ENCODE assay signal across 8 cellular contexts in the genomic region with DNA sequence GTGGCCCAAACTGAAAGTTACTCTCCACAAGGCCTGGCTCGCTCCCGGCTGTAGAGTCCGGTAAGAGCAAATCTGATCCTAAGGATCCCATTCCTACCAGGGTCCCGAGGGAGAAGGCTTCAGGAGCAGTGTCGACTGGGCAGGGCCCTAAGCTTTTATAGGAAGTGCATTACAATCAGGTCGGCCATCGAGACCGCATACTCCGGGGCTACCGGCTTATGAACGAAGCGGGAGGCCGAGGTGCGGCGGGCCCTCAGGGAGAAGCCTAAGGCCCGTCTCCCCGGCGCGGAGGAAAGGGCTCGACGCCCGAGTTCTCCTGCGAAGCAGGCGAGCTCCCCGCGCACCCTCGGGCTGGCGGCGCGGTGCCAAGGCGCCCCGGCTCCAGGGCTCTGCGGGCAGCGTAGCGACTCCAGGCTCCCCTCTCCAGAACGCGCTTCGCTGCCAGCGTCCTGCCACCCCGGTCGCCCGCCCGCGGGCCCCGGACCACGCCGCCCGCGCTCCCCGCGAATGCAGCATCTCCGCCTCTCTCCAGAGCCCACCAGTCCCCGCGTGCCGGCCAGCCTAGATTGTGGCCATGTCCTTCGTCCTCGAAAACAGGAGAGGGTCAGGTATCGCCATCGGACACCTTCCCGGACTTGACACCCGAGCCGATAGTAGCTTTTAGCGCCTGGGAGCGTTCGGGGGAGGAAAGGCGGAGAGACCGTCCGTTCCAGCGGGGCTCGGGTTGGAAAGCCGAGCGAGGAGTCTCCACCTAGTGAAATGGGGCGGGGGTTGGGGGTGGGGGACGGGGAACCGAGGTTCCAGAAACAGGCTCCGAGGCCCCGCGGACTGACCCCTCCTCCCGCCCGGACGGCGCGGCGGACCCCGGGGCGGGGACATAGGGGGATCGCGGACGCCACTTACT. TPM values are rescaled to one million over a fixed set of nuclear protein-coding genes. Genes with fewer than 3 reads are reported as not detected.
DNase-seq lines count a peak whose midpoint lies in the region; ATAC-seq and TF ChIP-seq lines count a peak whose summit lies in the region.

No MANE protein-coding gene starts in this region.

- H2BK5ac ChIP-seq in mesendoderm (ENCODE audit: low read length): no peak overlapping the region

- no peaks in the 10 kb centered on the region for H3K9me3 Mint-ChIP-seq in endodermal cell

- H3K27me3 ChIP-seq in endodermal cell (ENCODE audit: control insufficient read depth, insufficient read depth, low read length, poor library complexity, severe bottlenecking) (peaks cover 52% of the 10 kb centered on the region), mesendoderm (ENCODE audit: insufficient read depth, low read length, poor library complexity) (no peaks in the 10 kb centered on the region)

- peak overlapping the region; percentile 29 for H3K18ac ChIP-seq in mesendoderm (ENCODE audit: low read length)

- H3K9me3 ChIP-seq in endodermal cell (ENCODE audit: control insufficient read depth, low read length): no peaks in the 10 kb centered on the region

- H3K36me3 ChIP-seq in endodermal cell (ENCODE audit: control insufficient read depth, insufficient read depth, low read length) (no peaks in the 10 kb centered on the region), mesendoderm (ENCODE audit: control insufficient read depth, insufficient read depth, low read length) (no peaks in the 10 kb centered on the region)

- peaks cover 31% of the 10 kb centered on the region for H3K79me2 ChIP-seq in mesendoderm (ENCODE audit: control insufficient read depth, insufficient read depth, low read length)

- peak overlapping the region; percentile 64 for H3K4me2 ChIP-seq in mesendoderm (ENCODE audit: low read length)

- peaks cover 54% of the 10 kb centered on the region for H3K27me3 Mint-ChIP-seq in endodermal cell (ENCODE audit: insufficient read depth)

- H4K8ac ChIP-seq in mesendoderm (ENCODE audit: low read depth, low read length): no peak overlapping the region

- no peaks in the 10 kb centered on the region for H3K36me3 Mint-ChIP-seq in endodermal cell (ENCODE audit: low read depth)

- no peak overlapping the region for H2BK120ac ChIP-seq in mesendoderm (ENCODE audit: low read depth, low read length)

- H3K27ac Mint-ChIP-seq in endodermal cell: no peak overlapping the region

- DNase-seq in COLO668 (lab: John Stamatoyannopoulos, UW; ENCODE audit: unreplicated experiment): peak; percentile 81
- DNase-seq in LNCaP clone FGC (ENCODE audit: low read depth): no peak
- peak; percentile 69 for DNase-seq in activated CD8-positive, alpha-beta memory T cell treated with anti-CD3 and anti-CD28 coated beads for 24 hours
- DNase-seq in endodermal cell: peak; percentile 79
- peak; percentile 78 for DNase-seq in mesendoderm
- DNase-seq in substantia nigra (lab: John Stamatoyannopoulos, UW): peak in 31 of 49 donors; percentile 7 to 61 (median 31)
- no peak for DNase-seq in GF-D8 (lab: John Stamatoyannopoulos, UW)

- H3K4me1 ChIP-seq in endodermal cell (ENCODE audit: control insufficient read depth, insufficient read depth, low read length): peaks cover 27% of the 10 kb centered on the region
- peaks cover 19% of the 10 kb centered on the region for H3K4me1 ChIP-seq in mesendoderm (ENCODE audit: control insufficient read depth, low read depth, low read length)

- H2AK5ac ChIP-seq in mesendoderm (ENCODE audit: low read length): no peak overlapping the region

- H3K4me1 Mint-ChIP-seq in endodermal cell: peaks cover 41% of the 10 kb centered on the region

- TF ChIP-seq CTCF in LNCaP clone FGC (IDR thresholded peaks at IDR 0.05; ENCODE audit: control insufficient read depth, extremely low read depth, insufficient read depth) (no peak), endodermal cell (conservative IDR thresholded peaks at IDR 0.05) (no peak)

- H2BK15ac ChIP-seq in mesendoderm (replicated peaks; ENCODE audit: low read depth): no peak overlapping the region

- WGBS in endodermal cell (ENCODE audit: insufficient coverage in 1 of 2, insufficient read length in 1 of 2), 2 experiments: 0% methylated on average over 15 to 89 of the region's 89 CpGs
- WGBS in mesendoderm (ENCODE audit: extremely low coverage, insufficient coverage, low lambda C conversion rate): no CpG with 5 or more reads among the region's 89 CpGs

- peak overlapping the region; percentile 92 for H3K56ac ChIP-seq in mesendoderm (ENCODE audit: low read length)

- H3K27ac ChIP-seq in endodermal cell (ENCODE audit: low read depth, low read length): peak overlapping the region; percentile 54
- no peak overlapping the region for H3K27ac ChIP-seq in mesendoderm (ENCODE audit: low read depth, low read length)
- peak overlapping the region; percentile 66 for H3K27ac ChIP-seq in substantia nigra (ENCODE audit: low read depth, low read length, poor library complexity, severe bottlenecking)

- H3K79me1 ChIP-seq in mesendoderm (ENCODE audit: low read length): no peaks in the 10 kb centered on the region

- peak overlapping the region; percentile 62 for H3K4me3 Mint-ChIP-seq in endodermal cell

- no peak overlapping the region for H3K4ac ChIP-seq in mesendoderm (ENCODE audit: low read depth, low read length)

- H3K4me3 ChIP-seq in LNCaP clone FGC (ENCODE audit: low read depth, low read length) (peak overlapping the region; percentile 72), endodermal cell (ENCODE audit: low read length) (peak overlapping the region; percentile 77), mesendoderm (ENCODE audit: low read length) (peak overlapping the region; percentile 69)

- H3K23ac ChIP-seq in mesendoderm (ENCODE audit: low read length): peak overlapping the region; percentile 95

- no peak overlapping the region for H4K5ac ChIP-seq in mesendoderm (ENCODE audit: low read length)

- no peak for ATAC-seq in GM21619 (IDR thresholded peaks at IDR 0.05; ENCODE audit: unreplicated experiment)

- H3K9ac ChIP-seq in endodermal cell (ENCODE audit: extremely low read depth, low read length, poor library complexity, severe bottlenecking): peak overlapping the region; percentile 15
- peak overlapping the region; percentile 79 for H3K9ac ChIP-seq in mesendoderm (ENCODE audit: low read length)

RNA-seq across cellular contexts. Expression of a gene that starts 1.3 kb away (rescaled TPM):
- total RNA-seq in endodermal cell: 1 to 10 TPM in 1 of 2 donors, under 1 TPM in 1; 0.84 to 3.1 TPM
- polyA plus RNA-seq in endodermal cell (2013, experiment 1 of 2): 133 TPM
- 126 TPM for polyA plus RNA-seq in endodermal cell (2013, experiment 2 of 2)
- polyA plus RNA-seq in mesendoderm (2013, experiment 1 of 2): 29.5 TPM
- polyA plus RNA-seq in mesendoderm (2013, experiment 2 of 2): 30.1 TPM

RNA-seq across cellular contexts. Expression of a gene that starts 33.7 kb away (rescaled TPM):
- 100 to 1,000 TPM in 1 of 2 donors, 10 to 100 TPM in 1; 80.6 to 101 TPM for total RNA-seq in endodermal cell
- polyA plus RNA-seq in endodermal cell (2013, experiment 1 of 2): 228 TPM
- 191 TPM for polyA plus RNA-seq in endodermal cell (2013, experiment 2 of 2)
- polyA plus RNA-seq in mesendoderm (2013, experiment 1 of 2): 93.9 TPM
- polyA plus RNA-seq in mesendoderm (2013, experiment 2 of 2): 92.1 TPM

Comparison
In these comparisons a context has a peak if more than half of its experiments do, and no peak if none do; other contexts are left out.
1. DNase-seq: peak in COLO668 (single experiment), activated CD8-positive, alpha-beta memory T cell treated with anti-CD3 and anti-CD28 coated beads for 24 hours (single experiment), endodermal cell (single experiment), mesendoderm (single experiment) and substantia nigra (31 of 49); none in LNCaP clone FGC (single experiment) and GF-D8 (single experiment).
2. Peak in every context shown above with its lines, with median percentiles within 50 percentile points of each other: H3K4me3 ChIP-seq.